8 cellular contexts compared by ENCODE assay signal in the genomic region with DNA sequence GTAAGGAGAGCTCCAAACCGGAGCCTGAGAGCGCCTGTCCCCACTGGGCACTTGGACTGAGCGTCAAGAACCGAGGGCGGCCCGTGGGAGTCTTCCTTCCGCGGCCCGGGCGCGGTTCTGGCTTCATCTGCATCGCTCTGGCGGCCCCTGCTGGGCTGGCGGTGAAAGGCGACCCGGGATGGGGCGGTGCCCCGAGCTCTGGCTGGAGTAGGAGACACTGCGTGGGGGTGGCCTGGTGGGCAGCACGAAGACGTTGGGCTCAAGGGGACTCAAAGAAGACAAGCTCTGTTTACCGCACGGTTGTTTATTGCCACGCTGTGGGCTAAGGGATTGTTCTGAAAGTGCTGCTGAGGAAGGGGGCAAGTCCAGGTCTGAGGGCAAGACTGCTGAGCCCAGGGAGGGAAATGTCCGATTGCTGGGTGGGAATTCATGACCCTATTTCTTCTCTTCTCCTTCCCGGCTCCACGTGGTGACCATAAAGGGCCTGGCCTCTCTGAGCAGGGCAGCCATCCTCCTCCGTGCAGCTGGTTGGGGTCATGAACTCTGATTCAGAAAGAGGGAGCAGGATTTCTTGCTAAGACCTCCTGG.
A peak's percentile ranks its signal among the peaks of the same experiment; 100 is the strongest.
DNase-seq lines count a peak whose midpoint lies in the region; ATAC-seq and TF ChIP-seq lines count a peak whose summit lies in the region.

No MANE protein-coding gene starts in this region.

- no peaks in the 10 kb centered on the region for H3K36me3 ChIP-seq in muscle layer of colon (ENCODE audit: insufficient read depth, low read length)

- H3K4me1 ChIP-seq in muscle layer of colon (ENCODE audit: insufficient read depth, low read length) = peaks cover 9% of the 10 kb centered on the region

- H3K4me3 ChIP-seq in GM12865 (ENCODE audit: low read depth, low read length) = no peak overlapping the region
- H3K4me3 ChIP-seq in epithelial cell of esophagus (ENCODE audit: low read length) = no peak overlapping the region
- peak overlapping the region in 1 of 2 donors; percentile 45 for H3K4me3 ChIP-seq in muscle layer of colon (ENCODE audit: low read depth in 1 of 2, low read length in 2 of 2)

- ATAC-seq in HG02798 (IDR thresholded peaks at IDR 0.05; ENCODE audit: poor library complexity, unreplicated experiment) = peak; percentile 69
- ATAC-seq in GM21526 (IDR thresholded peaks at IDR 0.05; ENCODE audit: low FRiP score, unreplicated experiment) = no peak

- H3K9me3 ChIP-seq in muscle layer of colon (ENCODE audit: low read length) = no peaks in the 10 kb centered on the region

- H3K27me3 ChIP-seq in muscle layer of colon (ENCODE audit: control insufficient read depth in 1 of 2, insufficient read depth in 2 of 2, low read length in 2 of 2) = no peaks in the 10 kb centered on the region

- DNase-seq in GM12865 (ENCODE audit: low read depth) (peak; percentile 75), NOMO-1 treated with dmso at 0.1 percent for 144 hours (lab: John Stamatoyannopoulos, UW; ENCODE audit: unreplicated experiment) (peak; percentile 60), epithelial cell of esophagus (ENCODE audit: low read depth) (peak; percentile 77)
- DNase-seq in activated CD8-positive, alpha-beta memory T cell treated with anti-CD3 and anti-CD28 coated beads, Interleukin-2, amount 50 U/mL, for 48 hours = peak; percentile 95
- DNase-seq in stimulated activated CD8-positive, alpha-beta memory T cell treated with anti-CD3 and anti-CD28 coated beads, Interleukin-4, amount 100 ng/mL, for 24 hours (ENCODE audit: low read depth) = peak; percentile 76

- peak overlapping the region; percentile 65 for H3K9ac ChIP-seq in muscle layer of colon (ENCODE audit: low read length)

- TF ChIP-seq CTCF in GM12865 (IDR thresholded peaks at IDR 0.05; ENCODE audit: insufficient read depth, low read depth, low read length, missing control alignments) (peak; percentile 95), epithelial cell of esophagus (IDR thresholded peaks at IDR 0.05; ENCODE audit: insufficient read depth, low read depth, low read length, missing control alignments) (peak; percentile 94)

- peak overlapping the region; percentile 12 for H3K27ac ChIP-seq in muscle layer of colon (ENCODE audit: low read depth, low read length)
